In the genomic region with DNA sequence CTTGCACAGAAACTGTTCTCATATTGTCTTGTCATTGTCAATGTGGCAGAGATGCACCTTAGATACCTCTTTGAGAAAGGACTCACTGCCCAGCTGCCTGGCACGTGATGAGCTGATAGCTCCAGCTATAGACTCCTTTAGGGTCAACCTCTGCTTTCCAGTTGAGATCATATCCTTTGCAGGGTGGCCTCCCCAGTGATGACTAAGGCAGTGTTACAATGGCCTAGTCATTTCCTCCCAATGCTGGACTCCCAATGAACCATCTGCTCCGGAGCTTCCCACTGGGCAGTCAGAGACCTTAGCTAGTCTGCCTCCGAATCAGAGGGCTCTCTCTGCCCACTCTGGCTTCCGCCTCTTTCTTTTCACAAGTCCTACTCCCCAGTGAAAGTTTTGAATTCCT, we compare ENCODE assay signal across 15 cellular contexts.
DNase-seq lines count a peak whose midpoint lies in the region; ATAC-seq and TF ChIP-seq lines count a peak whose summit lies in the region.
"Had no signal": no experiment of that assay in that cellular context is flagged by ENCODE, and none has a peak within 500 bp of the region (broad histone marks: within the 10 kb centered on the region; RNA-seq: fewer than 3 reads in every experiment).

No MANE protein-coding gene starts in this region.

- in situ Hi-C loops in Panc1 (cut with HindIII; ENCODE audit: low pct_unique_long_range_greater_than_20kb, low sequenced_read_pairs) = no loop called here

- DNase-seq in cardiac septum (ENCODE audit: low spot score) (peak; percentile 68), Right ventricle myocardium superior (no peak), Panc1 (ENCODE audit: low read depth, low spot score) (peak; percentile 38), fibroblast of mammary gland (ENCODE audit: low read depth) (peak; percentile 94), stromal cell of bone marrow (ENCODE audit: low read depth) (peak; percentile 45), mucosa of descending colon (no peak), NCI-H1694 treated with DMSO at 0.1 percent for 48 hours (lab: John Stamatoyannopoulos, UW) (no peak), natural killer cell (no peak)
- DNase-seq: activated CD4-positive, CD25-positive, alpha-beta regulatory T cell treated with anti-CD3 and anti-CD28 coated beads, Interleukin-2, amount 50 U/mL, for 72 hours; activated T-cell treated with anti-CD3 and anti-CD28 coated beads, Interleukin-2, amount 50 U/mL, for 1 hour; adrenal gland; DMS 273 treated with DMSO at 0.1 percent for 48 hours; mesendoderm; T-helper 1 cell had no signal

- H3K4me1 ChIP-seq in Panc1 (ENCODE audit: control insufficient read depth, insufficient read depth, low read length) (no peaks in the 10 kb centered on the region), mucosa of descending colon (ENCODE audit: low read depth) (no peaks in the 10 kb centered on the region)
- H3K4me1 ChIP-seq: A549, adrenal gland had no signal

- ATAC-seq in Right ventricle myocardium superior (ENCODE audit: poor library complexity) (no peak), Panc1 (peak; percentile 81), mucosa of descending colon (no peak), natural killer cell (no peak)
- ATAC-seq: A549 had no signal

- H3K27me3 ChIP-seq in Panc1 (ENCODE audit: control insufficient read depth, insufficient read depth, low read length) = no peaks in the 10 kb centered on the region
- H3K27me3 ChIP-seq: adrenal gland had no signal

- no peaks in the 10 kb centered on the region for H3K4me1 Mint-ChIP-seq in natural killer cell

- BruUV-seq in Panc1 (replicated peaks; lab: Mats Ljungman, UMichigan) = no TSS peak

- no peaks in the 10 kb centered on the region for H3K36me3 Mint-ChIP-seq in natural killer cell

- no peak for TF ChIP-seq CTCF in Panc1 (IDR thresholded peaks at IDR 0.05)
- TF ChIP-seq CTCF in fibroblast of mammary gland (conservative IDR thresholded peaks at IDR 0.05; ENCODE audit: control insufficient read depth, insufficient read depth, low read depth, low read length) = no peak
- TF ChIP-seq CTCF in mucosa of descending colon (IDR thresholded peaks at IDR 0.05) = no peak
- no peak for TF ChIP-seq CTCF in natural killer cell (IDR thresholded peaks at IDR 0.05)

- H3K4me3 ChIP-seq in Panc1 (ENCODE audit: low read depth in 2 of 2, low read length in 2 of 2) (no peak overlapping the region), fibroblast of mammary gland (ENCODE audit: control insufficient read depth, low read depth, low read length) (no peak overlapping the region), mucosa of descending colon (no peak overlapping the region)
- H3K4me3 ChIP-seq: A549, adrenal gland had no signal

- H3K9me3 Mint-ChIP-seq in natural killer cell = no peaks in the 10 kb centered on the region

- intact Hi-C loops in cardiac septum (cut with DNase I) = no loop called here
- intact Hi-C loops in Right ventricle myocardium superior (cut with DNase I) = no loop called here
- intact Hi-C loops in Panc1 (cut with micrococcal nuclease; ENCODE audit: unreplicated experiment) = no loop called here
- intact Hi-C loops in mucosa of descending colon (cut with DNase I, micrococcal nuclease) = no loop called here
- intact Hi-C loops in natural killer cell (cut with micrococcal nuclease) = no loop called here

- H3K36me3 ChIP-seq in Panc1 (ENCODE audit: control insufficient read depth, insufficient read depth, low read length) = no peaks in the 10 kb centered on the region
- H3K36me3 ChIP-seq in mucosa of descending colon (ENCODE audit: low read depth) = no peaks in the 10 kb centered on the region
- H3K36me3 ChIP-seq: adrenal gland had no signal

- peaks cover 6 to 8% of the 10 kb centered on the region in 2 donors for H3K27me3 Mint-ChIP-seq in natural killer cell (ENCODE audit: low read depth in 2 of 2)

- POLR2A ChIA-PET in Panc1 (lab: Charles Lee) = no interaction called here

- H3K9me3 ChIP-seq in Panc1 (ENCODE audit: control insufficient read depth, insufficient read depth, low read depth, low read length) (no peaks in the 10 kb centered on the region), mucosa of descending colon (no peaks in the 10 kb centered on the region)
- H3K9me3 ChIP-seq: A549, adrenal gland had no signal

- no peak overlapping the region for H3K27ac Mint-ChIP-seq in natural killer cell

- H3K27ac ChIP-seq in Panc1 (ENCODE audit: low read length) = no peak overlapping the region
- H3K27ac ChIP-seq: A549, adrenal gland had no signal

- CTCF ChIA-PET in Panc1 (lab: Charles Lee) = interaction anchor here (0.5 kb wide), 1 partner anchor 8 kb away, joined by 3 read pairs; no protein-coding TSS in a partner anchor

- no peak overlapping the region for H3K4me3 Mint-ChIP-seq in natural killer cell

Comparison
In these comparisons a context has a peak if more than half of its experiments do, and no peak if none do; other contexts are left out.
1. DNase-seq: peak in cardiac septum (single experiment), Panc1 (single experiment), fibroblast of mammary gland (single experiment) and stromal cell of bone marrow (single experiment); none in Right ventricle myocardium superior (single experiment), mucosa of descending colon (0 of 3), NCI-H1694 treated with DMSO at 0.1 percent for 48 hours (single experiment) and natural killer cell (single experiment).